In genomic region chr12:40105265-40105514, GRCh38 we compare ENCODE assay signal across 9 cellular contexts. TPM values are rescaled to one million over a fixed set of nuclear protein-coding genes. Genes with fewer than 3 reads are reported as not detected.
DNase-seq lines count a peak whose midpoint lies in the region; ATAC-seq, FAIRE-seq and TF ChIP-seq lines count a peak whose summit lies in the region.
"Had no signal": no experiment of that assay in that cellular context is flagged by ENCODE, and none has a peak within 500 bp of the region (broad histone marks: within the 10 kb centered on the region; RNA-seq: fewer than 3 reads in every experiment).

No MANE protein-coding gene starts in this region.

- H3K27ac Mint-ChIP-seq in activated CD4-positive, alpha-beta T cell treated with anti-CD3 and anti-CD28 coated beads, Interleukin-2, amount 10 ng/mL, durations not matched to agents 24 days and 14 days, result no peak overlapping the region

- H3K4me3 Mint-ChIP-seq in activated CD4-positive, alpha-beta T cell treated with anti-CD3 and anti-CD28 coated beads, Interleukin-2, amount 10 ng/mL, durations not matched to agents 24 days and 14 days, result peak overlapping the region; percentile 76

- intact Hi-C loops in activated CD4-positive, alpha-beta T cell treated with anti-CD3 and anti-CD28 coated beads, Interleukin-2, amount 10 ng/mL, durations not matched to agents 24 days and 14 days (cut with micrococcal nuclease), result loop anchor here (5.0 to 10.0 kb wide), 5 partner anchors 42 to 1200 kb away; partner anchors contain the start of genes CPNE8 and KIF21A
- intact Hi-C loops in ascending aorta (cut with DNase I) (loop anchor here (5.0 kb wide), 3 partner anchors 38 to 663 kb away; partner anchors contain the start of gene KIF21A), kidney (cut with DNase I) (loop anchor here (10.0 kb wide), 1 partner anchor 90 kb away; no protein-coding TSS in a partner anchor)

- no peak for DNase-seq in activated CD4-positive, alpha-beta T cell treated with anti-CD3 and anti-CD28 coated beads, Interleukin-2, amount 10 ng/mL, durations not matched to agents 24 days and 14 days
- no peak for DNase-seq in activated CD4-positive, alpha-beta T cell treated with anti-CD3 and anti-CD28 coated beads for 1 hour
- peak in 1 of 2 donors; percentile 71 for DNase-seq in ascending aorta (ENCODE audit: low spot score in 2 of 2)
- DNase-seq in kidney, result peak; percentile 90
- DNase-seq in NCI-H510A treated with DMSO at 0.1 percent for 48 hours (lab: John Stamatoyannopoulos, UW), result no peak
- DNase-seq in inferior parietal cortex (ENCODE audit: extremely low spot score), result no peak

- H3K27ac ChIP-seq in ascending aorta, result peak overlapping the region; percentile 86 to 90
- H3K27ac ChIP-seq in kidney (ENCODE audit: low read depth in 2 of 2, low read length in 2 of 2), result peak overlapping the region; percentile 20 to 77
- peak overlapping the region; percentile 61 for H3K27ac ChIP-seq in stomach smooth muscle (ENCODE audit: low read length)

- H3K27me3 Mint-ChIP-seq in activated CD4-positive, alpha-beta T cell treated with anti-CD3 and anti-CD28 coated beads, Interleukin-2, amount 10 ng/mL, durations not matched to agents 24 days and 14 days, result peaks cover 34% of the 10 kb centered on the region

- H3K27me3 ChIP-seq in ascending aorta, result no peaks in the 10 kb centered on the region
- no peaks in the 10 kb centered on the region for H3K27me3 ChIP-seq in stomach smooth muscle (ENCODE audit: control insufficient read depth in 1 of 2, insufficient read depth in 2 of 2, low read length in 2 of 2)

- no peak for TF ChIP-seq CTCF in ascending aorta (IDR thresholded peaks at IDR 0.05)
- no peak for TF ChIP-seq CTCF in kidney (IDR thresholded peaks at IDR 0.05; ENCODE audit: borderline replicate concordance, extremely low read depth, insufficient read depth)

- H3K9me3 Mint-ChIP-seq in activated CD4-positive, alpha-beta T cell treated with anti-CD3 and anti-CD28 coated beads, Interleukin-2, amount 10 ng/mL, durations not matched to agents 24 days and 14 days, result no peaks in the 10 kb centered on the region

- H3K4me1 ChIP-seq in ascending aorta, result peaks cover 0 to 10% of the 10 kb centered on the region in 2 donors
- peaks cover 0 to 6% of the 10 kb centered on the region in 2 donors for H3K4me1 ChIP-seq in kidney (ENCODE audit: control insufficient read depth in 1 of 2, insufficient read depth in 1 of 2, low read depth in 1 of 2, low read length in 2 of 2)
- peaks cover 9% of the 10 kb centered on the region for H3K4me1 ChIP-seq in stomach smooth muscle (ENCODE audit: control insufficient read depth, insufficient read depth, low read length)

- peak overlapping the region; percentile 55 to 65 for H3K9ac ChIP-seq in kidney (ENCODE audit: low read length in 2 of 2)
- H3K9ac ChIP-seq in stomach smooth muscle (ENCODE audit: low read length in 2 of 2), result peak overlapping the region; percentile 58 to 69

- H3K4me3 ChIP-seq in ascending aorta (peak overlapping the region; percentile 91 to 96), kidney (ENCODE audit: low read length in 2 of 2) (peak overlapping the region; percentile 72 to 74), stomach smooth muscle (ENCODE audit: low read length in 2 of 2) (peak overlapping the region; percentile 54 to 91)

- H3K36me3 Mint-ChIP-seq in activated CD4-positive, alpha-beta T cell treated with anti-CD3 and anti-CD28 coated beads, Interleukin-2, amount 10 ng/mL, durations not matched to agents 24 days and 14 days (ENCODE audit: low read depth), result no peaks in the 10 kb centered on the region

- H3K36me3 ChIP-seq in ascending aorta (no peaks in the 10 kb centered on the region), kidney (ENCODE audit: control insufficient read depth in 1 of 2, insufficient read depth in 2 of 2, low read length in 2 of 2) (no peaks in the 10 kb centered on the region), stomach smooth muscle (ENCODE audit: control insufficient read depth in 2 of 2, insufficient read depth in 2 of 2, low read length in 2 of 2) (no peaks in the 10 kb centered on the region)

- H3K4me1 Mint-ChIP-seq in activated CD4-positive, alpha-beta T cell treated with anti-CD3 and anti-CD28 coated beads, Interleukin-2, amount 10 ng/mL, durations not matched to agents 24 days and 14 days, result peaks cover 31% of the 10 kb centered on the region

- no peak for FAIRE-seq in kidney (lab: Jason Lieb, UNC)
- FAIRE-seq: colon had no signal

- peak; percentile 37 for ATAC-seq in HG03521 (IDR thresholded peaks at IDR 0.05; ENCODE audit: unreplicated experiment)

- H3K9me3 ChIP-seq in ascending aorta (no peaks in the 10 kb centered on the region), kidney (ENCODE audit: control insufficient read depth in 1 of 2, low read length in 2 of 2) (no peaks in the 10 kb centered on the region), stomach smooth muscle (ENCODE audit: control insufficient read depth in 2 of 2, low read length in 2 of 2) (no peaks in the 10 kb centered on the region)

RNA-seq across cellular contexts. Expression of gene SLC2A13, which starts 0.7 kb away (rescaled TPM):
- total RNA-seq in activated CD4-positive, alpha-beta T cell treated with anti-CD3 and anti-CD28 coated beads, Interleukin-2, amount 10 ng/mL, durations not matched to agents 24 days and 14 days, result 2.9 and 3.1 TPM in 2 replicates
- total RNA-seq in ascending aorta (23.5 TPM), kidney (18.6 TPM)
- 3.9 TPM for polyA plus RNA-seq in kidney (ENCODE audit: insufficient read depth, low read depth, low replicate concordance)
